1 cellular context compared by ENCODE assay signal in genomic region chr1:190138266-190138665, GRCh38.
TF ChIP-seq lines count a peak whose summit lies in the region.

No MANE protein-coding gene starts in this region.

TF ChIP-seq in GM23338, 12 proteins besides CTCF, POLR2A, EP300 and RAD21 (continued from another document):
- TF ChIP-seq, protein P1, sequence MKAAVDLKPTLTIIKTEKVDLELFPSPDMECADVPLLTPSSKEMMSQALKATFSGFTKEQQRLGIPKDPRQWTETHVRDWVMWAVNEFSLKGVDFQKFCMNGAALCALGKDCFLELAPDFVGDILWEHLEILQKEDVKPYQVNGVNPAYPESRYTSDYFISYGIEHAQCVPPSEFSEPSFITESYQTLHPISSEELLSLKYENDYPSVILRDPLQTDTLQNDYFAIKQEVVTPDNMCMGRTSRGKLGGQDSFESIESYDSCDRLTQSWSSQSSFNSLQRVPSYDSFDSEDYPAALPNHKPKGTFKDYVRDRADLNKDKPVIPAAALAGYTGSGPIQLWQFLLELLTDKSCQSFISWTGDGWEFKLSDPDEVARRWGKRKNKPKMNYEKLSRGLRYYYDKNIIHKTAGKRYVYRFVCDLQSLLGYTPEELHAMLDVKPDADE (IDR thresholded peaks at IDR 0.05): no peak
